Comparison of ENCODE assay signal across 10 cellular contexts in genomic region chr22:36197065-36197440, GRCh38. TPM values are rescaled to one million over a fixed set of nuclear protein-coding genes. Genes with fewer than 3 reads are reported as not detected.
DNase-seq lines count a peak whose midpoint lies in the region; ATAC-seq and TF ChIP-seq lines count a peak whose summit lies in the region.
"Had no signal": no experiment of that assay in that cellular context is flagged by ENCODE, and none has a peak within 500 bp of the region (broad histone marks: within the 10 kb centered on the region; RNA-seq: fewer than 3 reads in every experiment).

No MANE protein-coding gene starts in this region.

- H3K9me3 ChIP-seq in ovary = no peaks in the 10 kb centered on the region
- H3K9me3 ChIP-seq: ascending aorta had no signal

- no peaks in the 10 kb centered on the region for H3K36me3 ChIP-seq in ovary
- H3K36me3 ChIP-seq: ascending aorta had no signal

- peak overlapping the region in 1 of 2 donors; percentile 74 for H3K27ac ChIP-seq in ovary

- H3K27ac Mint-ChIP-seq in effector memory CD8-positive, alpha-beta T cell = no peak overlapping the region

- peaks cover 0 to 10% of the 10 kb centered on the region in 2 donors for H3K4me1 Mint-ChIP-seq in effector memory CD8-positive, alpha-beta T cell (ENCODE audit: low read depth in 2 of 2)

- TF ChIP-seq EP300 in ovary (IDR thresholded peaks at IDR 0.05) = no peak

- H3K27me3 ChIP-seq in ovary = no peaks in the 10 kb centered on the region
- H3K27me3 ChIP-seq: ascending aorta had no signal

- H3K4me3 Mint-ChIP-seq in effector memory CD8-positive, alpha-beta T cell = no peak overlapping the region

- 4 to 9% (median 7%) methylated on average over 4 to 5 of the region's 5 CpGs for WGBS in ovary, 3 donors

- TF ChIP-seq CTCF in ovary (IDR thresholded peaks at IDR 0.05) = no peak

- H3K9me3 Mint-ChIP-seq in effector memory CD8-positive, alpha-beta T cell = no peaks in the 10 kb centered on the region

- DNase-seq in ELR (ENCODE audit: low read depth) = peak; percentile 77
- peak; percentile 91 for DNase-seq in NCI-H69 (lab: John Stamatoyannopoulos, UW)
- peak; percentile 55 for DNase-seq in fibroblast of peridontal ligament (ENCODE audit: extremely low read depth)
- peak; percentile 49 to 93 (median 86) for DNase-seq in ovary
- DNase-seq in stimulated activated naive CD4-positive, alpha-beta T cell treated with Interleukin-2 at 50 U/mL for 16 hours (lab: John Stamatoyannopoulos, UW) = no peak
- DNase-seq in foreskin melanocyte = no peak
- DNase-seq in effector memory CD8-positive, alpha-beta T cell = no peak

- H3K4me1 ChIP-seq in ovary (ENCODE audit: insufficient read depth) = peaks cover 19% of the 10 kb centered on the region
- H3K4me1 ChIP-seq: ascending aorta had no signal

- no peak for TF ChIP-seq POLR2A in ovary (IDR thresholded peaks at IDR 0.05)

- no peak for ATAC-seq in GM21619 (IDR thresholded peaks at IDR 0.05; ENCODE audit: unreplicated experiment)
- no peak for ATAC-seq in effector memory CD8-positive, alpha-beta T cell (replicated peaks)

- H3K36me3 Mint-ChIP-seq in effector memory CD8-positive, alpha-beta T cell (ENCODE audit: insufficient read depth) = no peaks in the 10 kb centered on the region

- intact Hi-C loops in ovary (cut with DNase I) = loop anchor here in 3 of 4 donors (5.0 to 10.0 kb wide), 2 partner anchors 88 to 90 kb away; no protein-coding TSS in a partner anchor

- H3K27me3 Mint-ChIP-seq in effector memory CD8-positive, alpha-beta T cell = peaks cover 25 to 48% of the 10 kb centered on the region in 2 donors

- H3K4me3 ChIP-seq in ovary = no peak overlapping the region
- H3K4me3 ChIP-seq: ascending aorta had no signal

RNA-seq across cellular contexts. Expression of gene APOL4, which starts 4.6 kb away (rescaled TPM):
- total RNA-seq in ovary = 10 to 100 TPM in 3 of 7 donors, 1 to 10 TPM in 2, under 1 TPM in 2; 0.31 to 18.6 (median 7.3) TPM
- polyA plus RNA-seq in ovary = 1 to 10 TPM; 5.6 to 8.5 TPM
- total RNA-seq: ascending aorta, NCI-H460 had no signal

RNA-seq across cellular contexts. Expression of gene APOL3, which starts 36.5 kb away (rescaled TPM):
- 10 to 100 TPM; 15.4 to 23.0 (median 18.6) TPM for total RNA-seq in ovary
- 10 to 100 TPM; 19.6 to 62.1 TPM for polyA plus RNA-seq in ovary

RNA-seq across cellular contexts. Expression of gene APOL2, which starts 42.3 kb away (rescaled TPM):
- 10 to 100 TPM; 21.8 to 38.1 (median 28.2) TPM for total RNA-seq in ovary
- 10 to 100 TPM; 13.6 to 33.7 TPM for polyA plus RNA-seq in ovary

RNA-seq across cellular contexts. Expression of gene APOL1, which starts 55.9 kb away (rescaled TPM):
- total RNA-seq in ovary = 10 to 100 TPM; 11.4 to 59.3 (median 34.4) TPM
- polyA plus RNA-seq in ovary = 10 to 100 TPM; 26.5 to 75.9 TPM

Comparison
In these comparisons a context has a peak if more than half of its experiments do, and no peak if none do; other contexts are left out.
1. DNase-seq: peak in ELR (single experiment), NCI-H69 (single experiment), fibroblast of peridontal ligament (single experiment) and ovary (5 of 5); none in stimulated activated naive CD4-positive, alpha-beta T cell treated with Interleukin-2 at 50 U/mL for 16 hours (single experiment), foreskin melanocyte (single experiment) and effector memory CD8-positive, alpha-beta T cell (0 of 3).